In genomic region chr19:14502334-14503092, GRCh38 we compare ENCODE assay signal across 21 cellular contexts. TPM values are rescaled to one million over a fixed set of nuclear protein-coding genes. Genes with fewer than 3 reads are reported as not detected.
A peak's percentile ranks its signal among the peaks of the same experiment; 100 is the strongest.
DNase-seq lines count a peak whose midpoint lies in the region; ATAC-seq and TF ChIP-seq lines count a peak whose summit lies in the region.
"Had no signal": no experiment of that assay in that cellular context is flagged by ENCODE, and none has a peak within 500 bp of the region (broad histone marks: within the 10 kb centered on the region; RNA-seq: fewer than 3 reads in every experiment).

No MANE protein-coding gene starts in this region.

- H4K20me1 ChIP-seq in HCT116 (ENCODE audit: insufficient read depth) (no peaks in the 10 kb centered on the region), PC-9 (ENCODE audit: insufficient read depth) (no peaks in the 10 kb centered on the region)

- BruUV-seq in HCT116 (replicated peaks; lab: Mats Ljungman, UMichigan) (no TSS peak), PC-9 (replicated peaks; lab: Mats Ljungman, UMichigan) (no TSS peak)

- H3K36me3 Mint-ChIP-seq in T-cell = no peaks in the 10 kb centered on the region
- H3K36me3 Mint-ChIP-seq: activated naive CD4-positive, alpha-beta T cell treated with anti-CD3 and anti-CD28 coated beads, Interleukin-2, amount 50 U/mL, for 72 hours; immature natural killer cell; memory B cell; natural killer cell had no signal

- intact Hi-C loops in HCT116 (cut with micrococcal nuclease) = no loop called here
- intact Hi-C loops in PC-9 (cut with micrococcal nuclease; ENCODE audit: unreplicated experiment) = no loop called here

- no peak overlapping the region for H3K4me3 ChIP-seq in HCT116 (replicated peaks in 1 of 2; ENCODE audit: low read depth in 1 of 2, low read length in 2 of 2)
- no peak overlapping the region; the same call in 1 of the 2 replicates for H3K4me3 ChIP-seq in PC-9
- H3K4me3 ChIP-seq: dorsolateral prefrontal cortex, prostate gland, thyroid gland had no signal

- H3K79me2 ChIP-seq in HCT116 (ENCODE audit: insufficient read depth, low read length) (no peaks in the 10 kb centered on the region), PC-9 (ENCODE audit: low read depth) (peaks cover 11% of the 10 kb centered on the region)

- peaks cover 41 to 47% (median 45%) of the 10 kb centered on the region in 3 donors for H3K4me1 Mint-ChIP-seq in T-cell

- TF ChIP-seq CTCF in HCT116 (IDR thresholded peaks at IDR 0.05 in 2 of 3, conservative IDR thresholded peaks at IDR 0.05 in 1 of 3; ENCODE audit: borderline replicate concordance in 1 of 3, insufficient read depth in 1 of 3, low read depth in 2 of 3, low read length in 2 of 3) (no peak), PC-9 (conservative IDR thresholded peaks at IDR 0.05) (no peak)

- H3K4me1 ChIP-seq in HCT116 (ENCODE audit: control insufficient read depth in 1 of 2, insufficient read depth in 2 of 2, low read length in 2 of 2) (peaks cover 40 to 47% of the 10 kb centered on the region in 2 experiments), PC-9 (replicated peaks; ENCODE audit: insufficient read depth) (peaks cover 64% of the 10 kb centered on the region)

- H3K27me3 Mint-ChIP-seq in T-cell = no peaks in the 10 kb centered on the region

- CTCF ChIA-PET in HCT116 (lab: Charles Lee) = no interaction called here
- CTCF ChIA-PET in PC-9 (lab: Charles Lee) = interaction anchor here (0.5 kb wide), 1 partner anchor 28 kb away, joined by 3 read pairs; no protein-coding TSS in a partner anchor
- CTCF ChIA-PET in T-cell (lab: Charles Lee) = interaction anchor here (0.6 to 1.6 kb wide), 4 partner anchors 8 to 24 kb away, joined by 3 to 6 read pairs (median 4); no protein-coding TSS in a partner anchor

- POLR2A ChIA-PET in HCT116 (lab: Charles Lee) = interaction anchor here (1.5 kb wide), 1 partner anchor 16 kb away, joined by 7 read pairs; the partner anchor contains the start of gene DNAJB1
- POLR2A ChIA-PET in PC-9 (lab: Charles Lee; ENCODE audit: unreplicated experiment) = no interaction called here
- POLR2A ChIA-PET in T-cell (lab: Charles Lee) = interaction anchor here in 1 of 2 donors (0.6 kb wide), 1 partner anchor 746 kb away, joined by 3 read pairs; no protein-coding TSS in a partner anchor

- no peak overlapping the region for H3K27ac Mint-ChIP-seq in T-cell
- H3K27ac Mint-ChIP-seq: immature natural killer cell, memory B cell, natural killer cell had no signal

- H3K9me2 ChIP-seq in HCT116 (ENCODE audit: insufficient read depth) (no peaks in the 10 kb centered on the region), PC-9 (ENCODE audit: insufficient read depth) (no peaks in the 10 kb centered on the region)

- RAD21 ChIA-PET in HCT116 (lab: Charles Lee; ENCODE audit: low non-redundant PET in 1 of 2, low total read pairs in 2 of 2, uncharacterized antibody in 2 of 2, unreplicated experiment in 2 of 2) = no interaction called here

- ATAC-seq in HCT116 (no peak), T-cell (replicated peaks in 1 of 4) (no peak), HG03565 (IDR thresholded peaks at IDR 0.05; ENCODE audit: unreplicated experiment) (no peak), HG03457 (IDR thresholded peaks at IDR 0.05; ENCODE audit: unreplicated experiment) (no peak)
- ATAC-seq: activated naive CD4-positive, alpha-beta T cell treated with anti-CD3 and anti-CD28 coated beads, Interleukin-2, amount 50 U/mL, for 72 hours; esophagus mucosa; natural killer cell had no signal

- no peak overlapping the region for H3K4me3 Mint-ChIP-seq in T-cell
- H3K4me3 Mint-ChIP-seq: immature natural killer cell, memory B cell, natural killer cell had no signal

- TF ChIP-seq POLR2A in HCT116 (IDR thresholded peaks at IDR 0.05; ENCODE audit: borderline replicate concordance, extremely low read depth, insufficient read depth, insufficient read length) = no peak

- no peak overlapping the region for H2AFZ ChIP-seq in HCT116 (ENCODE audit: low read depth, low read length, poor library complexity, severe bottlenecking)
- H2AFZ ChIP-seq in PC-9 = no peak overlapping the region

- DNase-seq in HCT116 (ENCODE audit: low read depth, low spot score) (no peak), PC-9 (peak; percentile 73 to 95), fibroblast of gingiva (ENCODE audit: low read depth) (peak; percentile 59), renal cortical epithelial cell (ENCODE audit: low read depth) (peak; percentile 69), T-cell (no peak)
- DNase-seq: activated CD4-positive, alpha-beta T cell treated with anti-CD3 and anti-CD28 coated beads, Interleukin-2, amount 50 U/mL, for 48 hours; activated T-cell treated with anti-CD3 and anti-CD28 coated beads, Interleukin-2, amount 50 U/mL, for 1 hour; DMS153; dorsolateral prefrontal cortex; immature natural killer cell; natural killer cell; NCI-H1092 treated with DMSO at 0.1 percent for 48 hours; SW 1271; thyroid gland had no signal

- H3K27me3 ChIP-seq in HCT116 (ENCODE audit: insufficient read depth, low read length) (no peaks in the 10 kb centered on the region), PC-9 (ENCODE audit: insufficient read depth, low read depth) (no peaks in the 10 kb centered on the region)
- H3K27me3 ChIP-seq: dorsolateral prefrontal cortex, thyroid gland had no signal

- H3K9ac ChIP-seq in HCT116 (ENCODE audit: low read length) = no peak overlapping the region; the same call in 1 of the 2 replicates
- H3K9ac ChIP-seq: KMS-11 had no signal

- no peaks in the 10 kb centered on the region for H3K9me3 Mint-ChIP-seq in T-cell
- H3K9me3 Mint-ChIP-seq: activated naive CD4-positive, alpha-beta T cell treated with anti-CD3 and anti-CD28 coated beads, Interleukin-2, amount 50 U/mL, for 72 hours; immature natural killer cell; memory B cell; natural killer cell had no signal

- no peak overlapping the region for H3K27ac ChIP-seq in HCT116 (ENCODE audit: low read depth, low read length)
- H3K27ac ChIP-seq in PC-9 = peak overlapping the region; percentile 99
- H3K27ac ChIP-seq: dorsolateral prefrontal cortex, KMS-11, prostate gland, thyroid gland had no signal

- H3K4me2 ChIP-seq in HCT116 (ENCODE audit: low read length) (peak overlapping the region; percentile 6; the same call in 1 of the 2 replicates), PC-9 (peak overlapping the region; percentile 66)
- H3K4me2 ChIP-seq: KMS-11 had no signal

- H3K36me3 ChIP-seq in HCT116 (ENCODE audit: control insufficient read depth in 1 of 2, insufficient read depth in 2 of 2, low read length in 2 of 2) = no peaks in the 10 kb centered on the region
- H3K36me3 ChIP-seq in PC-9 (ENCODE audit: low read depth) = no peaks in the 10 kb centered on the region
- H3K36me3 ChIP-seq: prostate gland, thyroid gland had no signal

- TF ChIP-seq RAD21 in HCT116 (IDR thresholded peaks at IDR 0.05; ENCODE audit: low read depth) = no peak

- H3K9me3 ChIP-seq in HCT116 (ENCODE audit: control insufficient read depth in 1 of 2, insufficient read depth in 1 of 2, low read depth in 1 of 2, low read length in 2 of 2) = no peaks in the 10 kb centered on the region
- no peaks in the 10 kb centered on the region for H3K9me3 ChIP-seq in PC-9 (ENCODE audit: insufficient read depth, low read depth)
- H3K9me3 ChIP-seq: prostate gland, thyroid gland had no signal

- peaks cover 65% of the 10 kb centered on the region for H3F3A ChIP-seq in PC-9 (ENCODE audit: insufficient read depth, low read depth)

TF ChIP-seq in HCT116, 20 proteins besides CTCF, POLR2A, EP300 and RAD21:
- no peak for TF ChIP-seq POLR2AphosphoS5 (IDR thresholded peaks at IDR 0.05; ENCODE audit: low read depth, low read length)

RNA-seq across cellular contexts. Expression of gene GIPC1, which starts 6.6 kb away (rescaled TPM):
- total RNA-seq in HCT116 (2021; ENCODE audit: unreplicated experiment) (103 TPM), PC-9 (2021) (205 and 259 TPM in 2 replicates), renal cortical epithelial cell (180 and 401 TPM in 2 replicates), T-cell (10 to 100 TPM; 27.5 to 44.4 (median 35.4) TPM)
- 112 and 135 TPM in 2 replicates for polyA plus RNA-seq in HCT116 (2012)

RNA-seq across cellular contexts. Expression of gene DNAJB1, which starts 15.7 kb away (rescaled TPM):
- total RNA-seq in HCT116 (2021; ENCODE audit: unreplicated experiment) (175 TPM), PC-9 (2021) (159 and 199 TPM in 2 replicates), renal cortical epithelial cell (55.3 and 58.9 TPM in 2 replicates), T-cell (100 to 1,000 TPM; 158 to 575 (median 165) TPM)
- polyA plus RNA-seq in HCT116 (2012) = 129 and 139 TPM in 2 replicates

RNA-seq across cellular contexts. Expression of gene TECR, which starts 26.9 kb away (rescaled TPM):
- total RNA-seq in HCT116 (2021; ENCODE audit: unreplicated experiment) (232 TPM), PC-9 (2021) (212 and 294 TPM in 2 replicates), renal cortical epithelial cell (33.4 and 35.6 TPM in 2 replicates), T-cell (100 to 1,000 TPM; 137 to 207 (median 171) TPM)
- polyA plus RNA-seq in HCT116 (2012) = 305 and 352 TPM in 2 replicates

RNA-seq across cellular contexts. Expression of gene PTGER1, which starts 27.4 kb away (rescaled TPM):
- total RNA-seq in HCT116 (2021; ENCODE audit: unreplicated experiment) (1.1 TPM), PC-9 (2021) (1.4 TPM in 2 replicates), renal cortical epithelial cell (0.85 and 5.0 TPM in 2 replicates), T-cell (under 1 TPM in 2 of 5 donors, not detected in 3; 0.23 to 0.25 TPM)
- 0.47 and 0.55 TPM in 2 replicates for polyA plus RNA-seq in HCT116 (2012)

Comparison
In these comparisons a context has a peak if more than half of its experiments do, and no peak if none do; other contexts are left out.
1. DNase-seq: peak in PC-9 (2 of 2), fibroblast of gingiva (single experiment) and renal cortical epithelial cell (single experiment); none in HCT116 (single experiment) and T-cell (0 of 34).